Comparison of ENCODE assay signal across 8 cellular contexts in genomic region chr1:226309398-226310122, GRCh38. TPM values are rescaled to one million over a fixed set of nuclear protein-coding genes. Genes with fewer than 3 reads are reported as not detected.
DNase-seq lines count a peak whose midpoint lies in the region; ATAC-seq, FAIRE-seq and TF ChIP-seq lines count a peak whose summit lies in the region.

No MANE protein-coding gene starts in this region.

- H3K36me3 ChIP-seq in brain microvascular endothelial cell (replicated peaks) (no peaks in the 10 kb centered on the region), keratinocyte (ENCODE audit: control insufficient read depth in 2 of 2, extremely low read depth in 1 of 2, insufficient read depth in 2 of 2, low read length in 2 of 2) (no peaks in the 10 kb centered on the region), smooth muscle cell (ENCODE audit: low read depth) (no peaks in the 10 kb centered on the region)

- H3K4me3 ChIP-seq in brain microvascular endothelial cell (ENCODE audit: low read depth, low read length), result peak overlapping the region; percentile 68
- H3K4me3 ChIP-seq in keratinocyte (ENCODE audit: control insufficient read depth in 2 of 3, extremely low read depth in 1 of 3, insufficient read depth in 2 of 3, low read depth in 1 of 3, low read length in 3 of 3), result peak overlapping the region; percentile 35 to 98 (median 73)
- peak overlapping the region; percentile 99 for H3K4me3 ChIP-seq in smooth muscle cell

- H3K79me2 ChIP-seq in keratinocyte (ENCODE audit: control insufficient read depth, insufficient read depth, low read length) (peaks cover 34% of the 10 kb centered on the region), smooth muscle cell (ENCODE audit: low read depth) (peaks cover 21% of the 10 kb centered on the region)

- H4K20me1 ChIP-seq in keratinocyte (ENCODE audit: control insufficient read depth, extremely low read depth, insufficient read depth, low read length), result no peaks in the 10 kb centered on the region
- no peaks in the 10 kb centered on the region for H4K20me1 ChIP-seq in smooth muscle cell (ENCODE audit: low read depth)

- H3K27ac Mint-ChIP-seq in activated CD4-positive, alpha-beta T cell treated with anti-CD3 and anti-CD28 coated beads, Interleukin-2, amount 10 ng/mL, durations not matched to agents 24 days and 14 days, result peak overlapping the region; percentile 74

- no peak overlapping the region for H3K27ac ChIP-seq in brain microvascular endothelial cell
- peak overlapping the region; percentile 81 for H3K27ac ChIP-seq in keratinocyte (ENCODE audit: control insufficient read depth, insufficient read depth, low read length)
- peak overlapping the region; percentile 26 for H3K27ac ChIP-seq in smooth muscle cell (ENCODE audit: low read depth)

- H3K4me2 ChIP-seq in keratinocyte (ENCODE audit: control insufficient read depth, extremely low read depth, insufficient read depth, low read depth, low read length) (peak overlapping the region; percentile 98), smooth muscle cell (peak overlapping the region; percentile 90)

- H3K4me1 Mint-ChIP-seq in activated CD4-positive, alpha-beta T cell treated with anti-CD3 and anti-CD28 coated beads, Interleukin-2, amount 10 ng/mL, durations not matched to agents 24 days and 14 days, result peaks cover 30% of the 10 kb centered on the region

- WGBS in smooth muscle cell (ENCODE audit: low lambda C conversion rate), result 4% methylated on average over 57 of the region's 59 CpGs

- no peaks in the 10 kb centered on the region for H3K9me1 ChIP-seq in keratinocyte (ENCODE audit: control insufficient read depth, extremely low read depth, insufficient read depth, low read length)

- H3K27me3 Mint-ChIP-seq in activated CD4-positive, alpha-beta T cell treated with anti-CD3 and anti-CD28 coated beads, Interleukin-2, amount 10 ng/mL, durations not matched to agents 24 days and 14 days, result peaks cover 28% of the 10 kb centered on the region

- no peak for DNase-seq in activated CD4-positive, alpha-beta T cell treated with anti-CD3 and anti-CD28 coated beads, Interleukin-2, amount 10 ng/mL, durations not matched to agents 24 days and 14 days
- no peak for DNase-seq in activated CD4-positive, alpha-beta T cell treated with anti-CD3 and anti-CD28 coated beads, Interleukin-2, amount 50 U/mL, for 4 hours
- DNase-seq in NCI-H82 treated with DMSO at 0.1 percent for 48 hours (lab: John Stamatoyannopoulos, UW; ENCODE audit: unreplicated experiment) (peak; percentile 46), brain microvascular endothelial cell (peak; percentile 12), keratinocyte (ENCODE audit: low read depth, low spot score) (no peak), smooth muscle cell (lab: John Stamatoyannopoulos, UW; ENCODE audit: unreplicated experiment) (peak; percentile 62), T-helper 9 cell (no peak)

- in situ Hi-C loops in brain microvascular endothelial cell (cut with HindIII; ENCODE audit: low pct_ligation_motif_present, low sequenced_read_pairs), result no loop called here

- intact Hi-C loops in activated CD4-positive, alpha-beta T cell treated with anti-CD3 and anti-CD28 coated beads, Interleukin-2, amount 10 ng/mL, durations not matched to agents 24 days and 14 days (cut with micrococcal nuclease), result loop anchor here (2.0 to 5.0 kb wide), 4 partner anchors 98 to 307 kb away; partner anchors contain the start of genes ACBD3, H3-3A and PARP1

- peaks cover 4% of the 10 kb centered on the region for H3K9me3 Mint-ChIP-seq in activated CD4-positive, alpha-beta T cell treated with anti-CD3 and anti-CD28 coated beads, Interleukin-2, amount 10 ng/mL, durations not matched to agents 24 days and 14 days

- H3K4me1 ChIP-seq in keratinocyte (ENCODE audit: control insufficient read depth, extremely low read depth, insufficient read depth, low read length), result peaks cover 18% of the 10 kb centered on the region
- peaks cover 15% of the 10 kb centered on the region for H3K4me1 ChIP-seq in smooth muscle cell (ENCODE audit: low read depth)

- TF ChIP-seq CTCF in brain microvascular endothelial cell (IDR thresholded peaks at IDR 0.05; ENCODE audit: low read depth, low read length, missing control alignments) (peak; percentile 42), keratinocyte (optimal IDR thresholded peaks at IDR 0.05 in 1 of 3, IDR thresholded peaks at IDR 0.05 in 1 of 3, conservative IDR thresholded peaks at IDR 0.05 in 1 of 3; ENCODE audit: extremely low read depth in 1 of 3, insufficient read depth in 2 of 3, low read length in 3 of 3) (peak in 1 of 3 experiments; percentile 23), smooth muscle cell (IDR thresholded peaks at IDR 0.05; ENCODE audit: borderline replicate concordance, insufficient read depth, poor library complexity, severe bottlenecking) (no peak)

- peak; percentile 14 for ATAC-seq in HG02588 (IDR thresholded peaks at IDR 0.05; ENCODE audit: unreplicated experiment)

- H3F3A ChIP-seq in smooth muscle cell (ENCODE audit: low read depth), result no peaks in the 10 kb centered on the region

- H3K9me3 ChIP-seq in keratinocyte (ENCODE audit: control insufficient read depth, low read depth, low read length) (no peaks in the 10 kb centered on the region), smooth muscle cell (replicated peaks; ENCODE audit: low read depth) (no peaks in the 10 kb centered on the region)

- dilution Hi-C loops in keratinocyte (cut with MboI; ENCODE audit: extremely low pct_ligation_motif_present, low sequenced_read_pairs), result no loop called here

- no peaks in the 10 kb centered on the region for H3K36me3 Mint-ChIP-seq in activated CD4-positive, alpha-beta T cell treated with anti-CD3 and anti-CD28 coated beads, Interleukin-2, amount 10 ng/mL, durations not matched to agents 24 days and 14 days (ENCODE audit: low read depth)

- H3K9ac ChIP-seq in keratinocyte (ENCODE audit: control insufficient read depth, extremely low read depth, insufficient read depth, low read length) (peak overlapping the region; percentile 93), smooth muscle cell (ENCODE audit: low read depth) (peak overlapping the region; percentile 3)

- peak overlapping the region; percentile 84 for H3K4me3 Mint-ChIP-seq in activated CD4-positive, alpha-beta T cell treated with anti-CD3 and anti-CD28 coated beads, Interleukin-2, amount 10 ng/mL, durations not matched to agents 24 days and 14 days

- peak; percentile 49 for FAIRE-seq in keratinocyte (lab: Jason Lieb, UNC)

- H3K27me3 ChIP-seq in brain microvascular endothelial cell (replicated peaks) (no peaks in the 10 kb centered on the region), keratinocyte (ENCODE audit: control insufficient read depth, extremely low read depth, insufficient read depth, low read length) (no peaks in the 10 kb centered on the region), smooth muscle cell (ENCODE audit: low read depth) (no peaks in the 10 kb centered on the region)

- H2AFZ ChIP-seq in keratinocyte (ENCODE audit: control insufficient read depth, low read length) (peak overlapping the region; percentile 95), smooth muscle cell (ENCODE audit: low read depth) (peak overlapping the region; percentile 99)

RNA-seq across cellular contexts. Expression of gene LIN9, which starts 0.6 kb away (rescaled TPM):
- total RNA-seq in activated CD4-positive, alpha-beta T cell treated with anti-CD3 and anti-CD28 coated beads, Interleukin-2, amount 10 ng/mL, durations not matched to agents 24 days and 14 days, result 10.5 and 13.8 TPM in 2 replicates
- 2.8 to 5.6 TPM (median 2.9 TPM) in 3 replicates for polyA plus RNA-seq in keratinocyte
- polyA plus RNA-seq in keratinocyte (2011; ENCODE audit: low read depth), result 2.4 TPM
- 1.8 and 4.4 TPM in 2 replicates for polyA plus RNA-seq in keratinocyte (2011; cell fraction: cytosol; rRNA removed)
- polyA plus RNA-seq in keratinocyte (2011; cell fraction: nucleus; rRNA removed), result 4.1 and 4.2 TPM in 2 replicates
- 1.7 and 2.3 TPM in 2 replicates for polyA plus RNA-seq in keratinocyte (2012; ENCODE audit: low replicate concordance)
- 0.66 to 3.7 TPM (median 2.4 TPM) in 3 replicates for polyA minus RNA-seq in keratinocyte
- 1.7 TPM for polyA minus RNA-seq in keratinocyte (2011; cell fraction: cytosol; rRNA and poly(A)+ RNA removed)
- polyA minus RNA-seq in keratinocyte (2011; cell fraction: nucleus; rRNA and poly(A)+ RNA removed), result 1.9 and 3.4 TPM in 2 replicates
- 7.8 and 8.2 TPM in 2 replicates for total RNA-seq in smooth muscle cell
- 2.2 and 3.7 TPM in 2 replicates for polyA plus RNA-seq in smooth muscle cell

Comparison
In these comparisons a context has a peak if more than half of its experiments do, and no peak if none do; other contexts are left out.
1. DNase-seq: peak in NCI-H82 treated with DMSO at 0.1 percent for 48 hours (single experiment), brain microvascular endothelial cell (single experiment) and smooth muscle cell (single experiment); none in activated CD4-positive, alpha-beta T cell treated with anti-CD3 and anti-CD28 coated beads, Interleukin-2, amount 10 ng/mL, durations not matched to agents 24 days and 14 days (single experiment), activated CD4-positive, alpha-beta T cell treated with anti-CD3 and anti-CD28 coated beads, Interleukin-2, amount 50 U/mL, for 4 hours (0 of 2), keratinocyte (single experiment) and T-helper 9 cell (single experiment).
2. Peak in every context shown above with its lines, with median percentiles within 50 percentile points of each other: H3K4me3 ChIP-seq.